In the genomic region with DNA sequence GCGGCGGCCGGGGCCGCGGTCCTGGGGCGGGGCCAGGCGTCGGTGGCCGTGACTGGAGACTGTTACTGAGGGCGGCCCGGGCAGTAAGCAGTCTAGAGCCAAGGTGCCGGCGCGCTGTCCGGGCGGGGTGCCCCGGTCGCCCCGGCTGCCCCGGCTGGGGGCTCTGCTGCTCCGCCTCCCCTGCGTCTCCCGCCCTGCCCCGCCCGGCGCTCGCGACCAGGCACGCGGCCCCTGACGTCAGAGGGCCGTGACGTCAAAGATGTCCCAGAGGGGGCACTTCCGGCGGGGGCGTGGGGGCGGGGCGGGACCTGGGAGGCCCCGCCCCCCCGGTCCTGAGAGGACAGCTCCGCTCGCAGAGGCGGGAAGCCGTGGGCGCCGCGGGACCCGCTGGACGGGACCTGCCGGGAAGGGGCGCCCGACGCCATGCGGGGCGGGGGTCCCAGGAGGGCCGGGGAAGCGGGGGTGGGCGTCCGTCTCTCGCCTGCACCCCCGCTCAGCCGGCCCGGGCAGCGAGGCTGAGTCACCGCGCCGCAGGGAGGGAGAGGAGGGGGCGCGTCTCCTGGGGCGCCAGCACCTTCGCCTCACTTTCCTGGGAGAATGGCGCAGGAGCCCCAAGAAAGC, we compare ENCODE assay signal across 8 cellular contexts. TPM values are rescaled to one million over a fixed set of nuclear protein-coding genes. Genes with fewer than 3 reads are reported as not detected.
DNase-seq lines count a peak whose midpoint lies in the region; ATAC-seq and TF ChIP-seq lines count a peak whose summit lies in the region.

No MANE protein-coding gene starts in this region.

- intact Hi-C loops in Caco-2 (cut with micrococcal nuclease; ENCODE audit: unreplicated experiment) = loop anchor here (5.0 to 10.0 kb wide), 3 partner anchors 122 to 302 kb away; no protein-coding TSS in a partner anchor
- intact Hi-C loops in activated CD4-positive, alpha-beta memory T cell treated with anti-CD3 and anti-CD28 coated beads for 36 hours (cut with micrococcal nuclease) = loop anchor here (1.0 to 5.0 kb wide), 5 partner anchors 8 to 352 kb away; partner anchors contain the start of genes MNT, OVCA2, SGSM2 and SMG6

- ATAC-seq in stimulated activated naive CD8-positive, alpha-beta T cell treated with anti-CD3 and anti-CD28 coated beads, Interleukin-15, amount 100 ng/mL, for 72 hours = peak; percentile 1

- H3K4me1 Mint-ChIP-seq in Caco-2 (ENCODE audit: low read depth, unreplicated experiment) = no peaks in the 10 kb centered on the region
- peaks cover 19% of the 10 kb centered on the region for H3K4me1 Mint-ChIP-seq in activated CD4-positive, alpha-beta memory T cell treated with anti-CD3 and anti-CD28 coated beads for 36 hours (ENCODE audit: low read depth)
- peaks cover 41% of the 10 kb centered on the region for H3K4me1 Mint-ChIP-seq in stimulated activated naive CD8-positive, alpha-beta T cell treated with anti-CD3 and anti-CD28 coated beads, Interleukin-15, amount 100 ng/mL, for 72 hours

- TF ChIP-seq CTCF in Caco-2 (IDR thresholded peaks at IDR 0.05; ENCODE audit: insufficient read depth in 1 of 2, low read depth in 1 of 2, low read length in 1 of 2, severe bottlenecking in 1 of 2, unreplicated experiment in 1 of 2) = no peak

- H3K36me3 Mint-ChIP-seq in Caco-2 (ENCODE audit: insufficient read depth, unreplicated experiment) = peaks cover 23% of the 10 kb centered on the region
- no peaks in the 10 kb centered on the region for H3K36me3 Mint-ChIP-seq in activated CD4-positive, alpha-beta memory T cell treated with anti-CD3 and anti-CD28 coated beads for 36 hours

- peak overlapping the region; percentile 70 for H3K4me3 Mint-ChIP-seq in Caco-2 (ENCODE audit: unreplicated experiment)
- H3K4me3 Mint-ChIP-seq in activated CD4-positive, alpha-beta memory T cell treated with anti-CD3 and anti-CD28 coated beads for 36 hours = no peak overlapping the region
- peak overlapping the region in 1 of 2 donors; percentile 81 for H3K4me3 Mint-ChIP-seq in stimulated activated naive CD8-positive, alpha-beta T cell treated with anti-CD3 and anti-CD28 coated beads, Interleukin-15, amount 100 ng/mL, for 72 hours

- H3K36me3 ChIP-seq in Caco-2 (ENCODE audit: control insufficient read depth, insufficient read depth, low read length) (no peaks in the 10 kb centered on the region), H7 (replicated peaks; ENCODE audit: control insufficient read depth, insufficient read depth, low read length) (no peaks in the 10 kb centered on the region)

- POLR2A ChIA-PET in Caco-2 (lab: Charles Lee) = interaction anchor here (0.6 kb wide), 4 partner anchors 179 to 311 kb away, joined by 3 to 5 read pairs (median 4); no protein-coding TSS in a partner anchor
- POLR2A ChIA-PET in activated CD4-positive, alpha-beta memory T cell treated with anti-CD3 and anti-CD28 coated beads for 36 hours (lab: Charles Lee) = no interaction called here

- no TSS peak for BruUV-seq in Caco-2 (replicated peaks; lab: Mats Ljungman, UMichigan)

- H3K27ac Mint-ChIP-seq in Caco-2 (ENCODE audit: unreplicated experiment) = no peak overlapping the region
- no peak overlapping the region for H3K27ac Mint-ChIP-seq in activated CD4-positive, alpha-beta memory T cell treated with anti-CD3 and anti-CD28 coated beads for 36 hours
- no peak overlapping the region for H3K27ac Mint-ChIP-seq in stimulated activated naive CD8-positive, alpha-beta T cell treated with anti-CD3 and anti-CD28 coated beads, Interleukin-15, amount 100 ng/mL, for 72 hours

- peak overlapping the region; percentile 53 for H3K4me3 ChIP-seq in Caco-2 (ENCODE audit: low read depth, low read length)
- peak overlapping the region; percentile 30 for H3K4me3 ChIP-seq in H7 (ENCODE audit: insufficient read depth, low read depth, low read length)
- peak overlapping the region; percentile 31 for H3K4me3 ChIP-seq in mononuclear cell (ENCODE audit: low read length)

- no peaks in the 10 kb centered on the region for H3K9me3 Mint-ChIP-seq in Caco-2 (ENCODE audit: unreplicated experiment)
- H3K9me3 Mint-ChIP-seq in activated CD4-positive, alpha-beta memory T cell treated with anti-CD3 and anti-CD28 coated beads for 36 hours = no peaks in the 10 kb centered on the region
- no peaks in the 10 kb centered on the region for H3K9me3 Mint-ChIP-seq in stimulated activated naive CD8-positive, alpha-beta T cell treated with anti-CD3 and anti-CD28 coated beads, Interleukin-15, amount 100 ng/mL, for 72 hours

- H3K9me3 ChIP-seq in Caco-2 = no peaks in the 10 kb centered on the region
- no peaks in the 10 kb centered on the region for H3K9me3 ChIP-seq in mononuclear cell (ENCODE audit: low read depth, low read length)

- H3K4me1 ChIP-seq in Caco-2 (peaks cover 16% of the 10 kb centered on the region), mononuclear cell (ENCODE audit: insufficient read depth, low read length) (peaks cover 38% of the 10 kb centered on the region)

- H3K27me3 Mint-ChIP-seq in Caco-2 (ENCODE audit: insufficient read depth, unreplicated experiment) = peaks cover 12% of the 10 kb centered on the region
- H3K27me3 Mint-ChIP-seq in activated CD4-positive, alpha-beta memory T cell treated with anti-CD3 and anti-CD28 coated beads for 36 hours = peaks cover 7% of the 10 kb centered on the region
- H3K27me3 Mint-ChIP-seq in stimulated activated naive CD8-positive, alpha-beta T cell treated with anti-CD3 and anti-CD28 coated beads, Interleukin-15, amount 100 ng/mL, for 72 hours = peaks cover 25% of the 10 kb centered on the region

- CTCF ChIA-PET in Caco-2 (lab: Charles Lee) = interaction anchor here (0.6 to 1.3 kb wide), 6 partner anchors 10 to 473 kb away, joined by 3 to 7 read pairs (median 4); no protein-coding TSS in a partner anchor
- CTCF ChIA-PET in activated CD4-positive, alpha-beta memory T cell treated with anti-CD3 and anti-CD28 coated beads for 36 hours (lab: Charles Lee) = interaction anchor here (1.7 kb wide), 1 partner anchor 195 kb away, joined by 10 read pairs; no protein-coding TSS in a partner anchor

- DNase-seq in Caco-2 (peak; percentile 87 to 89), H7 (peak; percentile 89), NCI-H1930 (lab: John Stamatoyannopoulos, UW) (peak; percentile 80 to 89), epidermal melanocyte (ENCODE audit: insufficient read length, low spot score) (peak; percentile 69), SKM-1 (lab: John Stamatoyannopoulos, UW; ENCODE audit: unreplicated experiment) (no peak)
- peak; percentile 77 for DNase-seq in activated CD4-positive, alpha-beta memory T cell treated with anti-CD3 and anti-CD28 coated beads for 36 hours
- DNase-seq in stimulated activated naive CD8-positive, alpha-beta T cell treated with anti-CD3 and anti-CD28 coated beads, Interleukin-15, amount 100 ng/mL, for 72 hours = peak; percentile 72 to 76

- H3K27me3 ChIP-seq in Caco-2 (replicated peaks; ENCODE audit: control insufficient read depth, insufficient read depth, low read length) = no peaks in the 10 kb centered on the region
- peaks cover 60% of the 10 kb centered on the region for H3K27me3 ChIP-seq in H7 (ENCODE audit: control insufficient read depth, insufficient read depth, low read length)
- H3K27me3 ChIP-seq in mononuclear cell (ENCODE audit: insufficient read depth, low read length) = peaks cover 37% of the 10 kb centered on the region

RNA-seq across cellular contexts. Expression of gene HIC1, which starts 4.5 kb away (rescaled TPM):
- total RNA-seq in Caco-2 (2022) (0.59 and 1.8 TPM in 2 replicates), mononuclear cell (16.4 TPM)
- total RNA-seq in H7 (2014; rRNA removed; shearing (Covaris generic)) = 0.03 and 0.63 TPM in 2 replicates
- total RNA-seq in activated CD4-positive, alpha-beta memory T cell treated with anti-CD3 and anti-CD28 coated beads for 36 hours = 10 to 100 TPM; 13.1 to 13.2 TPM

RNA-seq across cellular contexts. Expression of gene OVCA2, which starts 8.5 kb away (rescaled TPM):
- total RNA-seq in Caco-2 (2022) = 33.1 and 39.3 TPM in 2 replicates
- 23.1 and 25.1 TPM in 2 replicates for total RNA-seq in H7 (2014; rRNA removed; shearing (Covaris generic))
- total RNA-seq in activated CD4-positive, alpha-beta memory T cell treated with anti-CD3 and anti-CD28 coated beads for 36 hours = 10 to 100 TPM; 31.7 to 34.8 TPM
- 28.1 TPM for total RNA-seq in mononuclear cell

RNA-seq across cellular contexts. Expression of gene DPH1, which starts 20.4 kb away (rescaled TPM):
- total RNA-seq in Caco-2 (2022) (52.0 and 52.8 TPM in 2 replicates), mononuclear cell (47.5 TPM)
- 37.0 and 53.6 TPM in 2 replicates for total RNA-seq in H7 (2014; rRNA removed; shearing (Covaris generic))
- 10 to 100 TPM; 29.4 to 31.1 TPM for total RNA-seq in activated CD4-positive, alpha-beta memory T cell treated with anti-CD3 and anti-CD28 coated beads for 36 hours

RNA-seq across cellular contexts. Expression of gene RTN4RL1, which starts 25.2 kb away (rescaled TPM):
- total RNA-seq in Caco-2 (2022) (0.54 and 0.60 TPM in 2 replicates), mononuclear cell (not detected)
- total RNA-seq in H7 (2014; rRNA removed; shearing (Covaris generic)) = 4.0 and 7.0 TPM in 2 replicates
- total RNA-seq in activated CD4-positive, alpha-beta memory T cell treated with anti-CD3 and anti-CD28 coated beads for 36 hours = under 1 TPM; 0.17 to 0.21 TPM
